8 cellular contexts compared by ENCODE assay signal in genomic region chr7:141649865-141650499, GRCh38. TPM values are rescaled to one million over a fixed set of nuclear protein-coding genes. Genes with fewer than 3 reads are reported as not detected.
A peak's percentile ranks its signal among the peaks of the same experiment; 100 is the strongest.
DNase-seq lines count a peak whose midpoint lies in the region; ATAC-seq and TF ChIP-seq lines count a peak whose summit lies in the region.

No MANE protein-coding gene starts in this region.

- ATAC-seq in HG03342 (IDR thresholded peaks at IDR 0.05; ENCODE audit: unreplicated experiment) = peak; percentile 65
- peak; percentile 73 for ATAC-seq in gastroesophageal sphincter

- DNase-seq in CD4-positive, alpha-beta memory T cell = peak in 3 of 5 donors; percentile 7 to 14 (median 11)
- peak; percentile 27 for DNase-seq in GM19238 (ENCODE audit: insufficient read length, low spot score)
- DNase-seq in NCI-H2227 (lab: John Stamatoyannopoulos, UW; ENCODE audit: unreplicated experiment) = peak; percentile 93
- no peak for DNase-seq in activated T-helper 1 cell treated with anti-CD3 and anti-CD28 coated beads, Interleukin-12 subunit alpha, Interleukin-12 subunit beta, Interleukin-2, Interleukin-4 antibody, amounts not matched to agents 30 ng/mL and 10 ng/mL and 1 ng/mL, durations not matched to agents 14 hours and 24 hours and 36 hours (ENCODE audit: low spot score)
- peak; percentile 74 for DNase-seq in occipital lobe (lab: John Stamatoyannopoulos, UW)
- no peak for DNase-seq in GF-D8 (lab: John Stamatoyannopoulos, UW)

- peak; percentile 47 to 66 (median 53) for TF ChIP-seq CTCF in gastroesophageal sphincter (IDR thresholded peaks at IDR 0.05)

- no peaks in the 10 kb centered on the region for H3K36me3 ChIP-seq in CD4-positive, alpha-beta memory T cell (ENCODE audit: insufficient read depth, low read length)
- peaks cover 0 to 23% of the 10 kb centered on the region in 2 donors for H3K36me3 ChIP-seq in gastroesophageal sphincter

- peak overlapping the region in 5 of 7 donors; percentile 21 to 75 (median 67) for H3K27ac Mint-ChIP-seq in CD4-positive, alpha-beta memory T cell
- peak overlapping the region; percentile 44 for H3K27ac Mint-ChIP-seq in activated T-helper 1 cell treated with anti-CD3 and anti-CD28 coated beads, Interleukin-12 subunit alpha, Interleukin-12 subunit beta, Interleukin-2, Interleukin-4 antibody, amounts not matched to agents 30 ng/mL and 10 ng/mL and 1 ng/mL, durations not matched to agents 14 hours and 24 hours and 36 hours

- no peaks in the 10 kb centered on the region for H3K27me3 ChIP-seq in CD4-positive, alpha-beta memory T cell (ENCODE audit: insufficient read depth, low read length)
- no peaks in the 10 kb centered on the region for H3K27me3 ChIP-seq in gastroesophageal sphincter

- H3K27me3 Mint-ChIP-seq in CD4-positive, alpha-beta memory T cell = no peaks in the 10 kb centered on the region
- no peaks in the 10 kb centered on the region for H3K27me3 Mint-ChIP-seq in activated T-helper 1 cell treated with anti-CD3 and anti-CD28 coated beads, Interleukin-12 subunit alpha, Interleukin-12 subunit beta, Interleukin-2, Interleukin-4 antibody, amounts not matched to agents 30 ng/mL and 10 ng/mL and 1 ng/mL, durations not matched to agents 14 hours and 24 hours and 36 hours (ENCODE audit: insufficient read depth)

- peaks cover 21 to 48% of the 10 kb centered on the region in 2 donors for H3K36me3 Mint-ChIP-seq in CD4-positive, alpha-beta memory T cell
- peaks cover 40% of the 10 kb centered on the region for H3K36me3 Mint-ChIP-seq in activated T-helper 1 cell treated with anti-CD3 and anti-CD28 coated beads, Interleukin-12 subunit alpha, Interleukin-12 subunit beta, Interleukin-2, Interleukin-4 antibody, amounts not matched to agents 30 ng/mL and 10 ng/mL and 1 ng/mL, durations not matched to agents 14 hours and 24 hours and 36 hours (ENCODE audit: low read depth)

- no peaks in the 10 kb centered on the region for H3K9me3 Mint-ChIP-seq in CD4-positive, alpha-beta memory T cell
- no peaks in the 10 kb centered on the region for H3K9me3 Mint-ChIP-seq in activated T-helper 1 cell treated with anti-CD3 and anti-CD28 coated beads, Interleukin-12 subunit alpha, Interleukin-12 subunit beta, Interleukin-2, Interleukin-4 antibody, amounts not matched to agents 30 ng/mL and 10 ng/mL and 1 ng/mL, durations not matched to agents 14 hours and 24 hours and 36 hours

- CTCF ChIA-PET in CD4-positive, alpha-beta memory T cell (lab: Charles Lee; ENCODE audit: partially characterized antibody) = interaction anchor here (0.8 to 2.2 kb wide), 7 partner anchors 8 to 136 kb away, joined by 3 to 7 read pairs (median 3); partner anchors contain the start of gene SSBP1

- TF ChIP-seq EP300 in gastroesophageal sphincter (IDR thresholded peaks at IDR 0.05) = no peak

- POLR2A ChIA-PET in CD4-positive, alpha-beta memory T cell (lab: Charles Lee; ENCODE audit: partially characterized antibody) = no interaction called here

- H3K4me1 Mint-ChIP-seq in CD4-positive, alpha-beta memory T cell = peaks cover 4 to 7% (median 5%) of the 10 kb centered on the region in 4 donors
- H3K4me1 Mint-ChIP-seq in activated T-helper 1 cell treated with anti-CD3 and anti-CD28 coated beads, Interleukin-12 subunit alpha, Interleukin-12 subunit beta, Interleukin-2, Interleukin-4 antibody, amounts not matched to agents 30 ng/mL and 10 ng/mL and 1 ng/mL, durations not matched to agents 14 hours and 24 hours and 36 hours (ENCODE audit: low read depth) = peaks cover 22% of the 10 kb centered on the region

- no peak overlapping the region for H3K4me3 ChIP-seq in CD4-positive, alpha-beta memory T cell (ENCODE audit: low read length in 2 of 2)
- H3K4me3 ChIP-seq in gastroesophageal sphincter = no peak overlapping the region

- no peaks in the 10 kb centered on the region for H3K4me1 ChIP-seq in CD4-positive, alpha-beta memory T cell (ENCODE audit: insufficient read depth, low read length)
- H3K4me1 ChIP-seq in gastroesophageal sphincter = peaks cover 0 to 20% (median 3%) of the 10 kb centered on the region in 3 donors

- no peak overlapping the region for H3K4me3 Mint-ChIP-seq in CD4-positive, alpha-beta memory T cell
- H3K4me3 Mint-ChIP-seq in activated T-helper 1 cell treated with anti-CD3 and anti-CD28 coated beads, Interleukin-12 subunit alpha, Interleukin-12 subunit beta, Interleukin-2, Interleukin-4 antibody, amounts not matched to agents 30 ng/mL and 10 ng/mL and 1 ng/mL, durations not matched to agents 14 hours and 24 hours and 36 hours = no peak overlapping the region

- TF ChIP-seq POLR2A in gastroesophageal sphincter (IDR thresholded peaks at IDR 0.05) = no peak

- intact Hi-C loops in CD4-positive, alpha-beta memory T cell (cut with micrococcal nuclease) = no loop called here
- intact Hi-C loops in activated T-helper 1 cell treated with anti-CD3 and anti-CD28 coated beads, Interleukin-12 subunit alpha, Interleukin-12 subunit beta, Interleukin-2, Interleukin-4 antibody, amounts not matched to agents 30 ng/mL and 10 ng/mL and 1 ng/mL, durations not matched to agents 14 hours and 24 hours and 36 hours (cut with micrococcal nuclease) = loop anchor here (1.0 to 5.0 kb wide), 4 partner anchors 98 to 638 kb away; partner anchors contain the start of genes AGK, MRPS33 and TMEM178B

- 23 to 60% methylated on average over 2 to 4 of the region's 4 CpGs for WGBS in gastroesophageal sphincter (ENCODE audit: low coverage in 1 of 2), 2 donors

- H3K9me3 ChIP-seq in CD4-positive, alpha-beta memory T cell (ENCODE audit: control insufficient read depth in 1 of 2, low read length in 2 of 2) = no peaks in the 10 kb centered on the region
- no peaks in the 10 kb centered on the region for H3K9me3 ChIP-seq in gastroesophageal sphincter

- no peak overlapping the region for H3K27ac ChIP-seq in CD4-positive, alpha-beta memory T cell (ENCODE audit: low read depth, low read length)
- H3K27ac ChIP-seq in gastroesophageal sphincter = peak overlapping the region in 3 of 4 donors; percentile 42 to 57 (median 46)

RNA-seq across cellular contexts. Expression of gene DENND11, which starts 52.0 kb away (rescaled TPM):
- 10 to 100 TPM; 62.5 to 62.9 TPM for total RNA-seq in CD4-positive, alpha-beta memory T cell
- 10 to 100 TPM in 1 of 2 donors, 1 to 10 TPM in 1; 5.0 to 14.8 TPM for polyA plus RNA-seq in CD4-positive, alpha-beta memory T cell
- total RNA-seq in activated T-helper 1 cell treated with anti-CD3 and anti-CD28 coated beads, Interleukin-12 subunit alpha, Interleukin-12 subunit beta, Interleukin-2, Interleukin-4 antibody, amounts not matched to agents 30 ng/mL and 10 ng/mL and 1 ng/mL, durations not matched to agents 14 hours and 24 hours and 36 hours = 31.3 and 33.5 TPM in 2 replicates
- 10 to 100 TPM; 17.1 to 21.9 (median 19.9) TPM for total RNA-seq in gastroesophageal sphincter
- 47.7 TPM for total RNA-seq in occipital lobe

RNA-seq across cellular contexts. Expression of gene WEE2, which starts 58.2 kb away (rescaled TPM):
- total RNA-seq in CD4-positive, alpha-beta memory T cell = not detected
- not detected for polyA plus RNA-seq in CD4-positive, alpha-beta memory T cell
- total RNA-seq in activated T-helper 1 cell treated with anti-CD3 and anti-CD28 coated beads, Interleukin-12 subunit alpha, Interleukin-12 subunit beta, Interleukin-2, Interleukin-4 antibody, amounts not matched to agents 30 ng/mL and 10 ng/mL and 1 ng/mL, durations not matched to agents 14 hours and 24 hours and 36 hours = 0.10 and 0.12 TPM in 2 replicates
- not detected for total RNA-seq in gastroesophageal sphincter
- total RNA-seq in occipital lobe = 0.16 TPM

Comparison
In these comparisons a context has a peak if more than half of its experiments do, and no peak if none do; other contexts are left out.
1. DNase-seq: peak in CD4-positive, alpha-beta memory T cell (3 of 5), GM19238 (single experiment), NCI-H2227 (single experiment) and occipital lobe (single experiment); none in activated T-helper 1 cell treated with anti-CD3 and anti-CD28 coated beads, Interleukin-12 subunit alpha, Interleukin-12 subunit beta, Interleukin-2, Interleukin-4 antibody, amounts not matched to agents 30 ng/mL and 10 ng/mL and 1 ng/mL, durations not matched to agents 14 hours and 24 hours and 36 hours (single experiment) and GF-D8 (single experiment).